ENCODE assay signal across 14 cellular contexts in the genomic region with DNA sequence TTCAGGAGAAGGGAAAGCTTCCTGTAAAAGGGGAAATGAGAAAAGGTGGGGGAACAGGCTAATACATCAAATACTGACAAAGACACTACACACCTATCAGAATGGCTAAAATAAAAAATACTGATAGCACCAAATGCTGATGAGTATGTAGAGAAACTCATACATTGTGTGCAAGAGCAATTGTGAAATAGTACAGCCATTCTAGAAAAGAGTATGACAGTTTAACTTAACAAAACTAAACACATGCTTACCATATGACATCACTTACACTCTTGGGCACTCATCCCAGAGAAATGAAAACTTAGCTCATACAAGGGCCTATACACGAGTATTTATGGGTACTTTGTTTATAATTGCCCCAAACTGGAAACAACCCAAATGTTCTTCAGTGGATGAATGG. TPM values are rescaled to one million over a fixed set of nuclear protein-coding genes. Genes with fewer than 3 reads are reported as not detected.
DNase-seq lines count a peak whose midpoint lies in the region; ATAC-seq, FAIRE-seq and TF ChIP-seq lines count a peak whose summit lies in the region.
"Had no signal": no experiment of that assay in that cellular context is flagged by ENCODE, and none has a peak within 500 bp of the region (broad histone marks: within the 10 kb centered on the region; RNA-seq: fewer than 3 reads in every experiment).

No MANE protein-coding gene starts in this region.

- no peak for ATAC-seq in GM21737 (IDR thresholded peaks at IDR 0.05; ENCODE audit: unreplicated experiment)
- ATAC-seq in HG02981 (IDR thresholded peaks at IDR 0.05; ENCODE audit: unreplicated experiment), result no peak
- ATAC-seq: HCT116; stimulated activated naive CD8-positive, alpha-beta T cell treated with anti-CD3 and anti-CD28 coated beads, Interleukin-15, amount 100 ng/mL, for 72 hours had no signal

- H3K4me1 Mint-ChIP-seq in CD14-positive monocyte, result no peaks in the 10 kb centered on the region
- H3K4me1 Mint-ChIP-seq: brain; stimulated activated naive CD8-positive, alpha-beta T cell treated with anti-CD3 and anti-CD28 coated beads, Interleukin-15, amount 100 ng/mL, for 72 hours had no signal

- DNase-seq in EL (peak; percentile 88), RKO (ENCODE audit: low spot score) (peak; percentile 25), epithelial cell of esophagus (ENCODE audit: low read depth) (peak; percentile 64), myocyte (ENCODE audit: low read depth) (peak; percentile 34), CD14-positive monocyte (ENCODE audit: low spot score) (no peak), urothelium cell line (ENCODE audit: low spot score) (no peak)
- DNase-seq: PC-9; stimulated activated CD4-positive, alpha-beta T cell treated with anti-CD3 and anti-CD28 coated beads, Interleukin-4, amount 100 ng/mL, for 24 hours; stimulated activated naive CD8-positive, alpha-beta T cell treated with anti-CD3 and anti-CD28 coated beads, Interleukin-15, amount 100 ng/mL, for 72 hours had no signal

- H3K4me3 ChIP-seq in epithelial cell of esophagus (ENCODE audit: low read length), result no peak overlapping the region
- H3K4me3 ChIP-seq: PC-9 had no signal

- TF ChIP-seq CTCF in epithelial cell of esophagus (IDR thresholded peaks at IDR 0.05; ENCODE audit: insufficient read depth, low read depth, low read length, missing control alignments), result no peak
- no peak for TF ChIP-seq CTCF in CD14-positive monocyte (IDR thresholded peaks at IDR 0.05)

- H3K9me3 Mint-ChIP-seq in CD14-positive monocyte, result peaks cover 0 to 4% (median 0%) of the 10 kb centered on the region in 7 donors

- peaks cover 73 to 89% of the 10 kb centered on the region in 2 donors for H3K36me3 Mint-ChIP-seq in CD14-positive monocyte

- peaks cover 0 to 2% (median 0%) of the 10 kb centered on the region in 3 donors for H3K27me3 Mint-ChIP-seq in CD14-positive monocyte (ENCODE audit: low read depth in 3 of 3)
- H3K27me3 Mint-ChIP-seq: stimulated activated naive CD8-positive, alpha-beta T cell treated with anti-CD3 and anti-CD28 coated beads, Interleukin-15, amount 100 ng/mL, for 72 hours had no signal

- no peak overlapping the region for H3K27ac Mint-ChIP-seq in CD14-positive monocyte
- H3K27ac Mint-ChIP-seq: stimulated activated naive CD8-positive, alpha-beta T cell treated with anti-CD3 and anti-CD28 coated beads, Interleukin-15, amount 100 ng/mL, for 72 hours had no signal

- no peak for FAIRE-seq in urothelium cell line (lab: Jason Lieb, UNC)
- FAIRE-seq: D721Med had no signal

- intact Hi-C loops in CD14-positive monocyte (cut with micrococcal nuclease), result no loop called here

- H3K4me3 Mint-ChIP-seq in CD14-positive monocyte, result no peak overlapping the region
- H3K4me3 Mint-ChIP-seq: brain; stimulated activated naive CD8-positive, alpha-beta T cell treated with anti-CD3 and anti-CD28 coated beads, Interleukin-15, amount 100 ng/mL, for 72 hours had no signal

RNA-seq across cellular contexts. Expression of gene ZNF638, which starts 53.4 kb away (rescaled TPM):
- total RNA-seq in myocyte, result 96.2 and 111 TPM in 2 replicates
- polyA plus RNA-seq in myocyte (2012), result 35.8 TPM
- 10 to 100 TPM; 19.1 to 22.4 TPM for polyA plus RNA-seq in CD14-positive monocyte

Comparison
In these comparisons a context has a peak if more than half of its experiments do, and no peak if none do; other contexts are left out.
1. DNase-seq: peak in EL (single experiment), RKO (single experiment), epithelial cell of esophagus (single experiment) and myocyte (single experiment); none in CD14-positive monocyte (single experiment) and urothelium cell line (single experiment).